1 cellular context compared by ENCODE assay signal in genomic region chr1:28161770-28162550, GRCh38.
TF ChIP-seq lines count a peak whose summit lies in the region.

No MANE protein-coding gene starts in this region.

TF ChIP-seq in H1, 55 proteins besides CTCF, POLR2A, EP300 and RAD21:
- no peak for TF ChIP-seq NANOG (IDR thresholded peaks at IDR 0.05; ENCODE audit: insufficient read depth, low read depth, low read length, poor library complexity, severe bottlenecking)
- no peak for TF ChIP-seq SIX5 (IDR thresholded peaks at IDR 0.05; ENCODE audit: low read depth, low read length)
- TF ChIP-seq TAF7 (optimal IDR thresholded peaks at IDR 0.05; ENCODE audit: borderline replicate concordance, low read depth, low read length): no peak
- no peak for TF ChIP-seq MAX (IDR thresholded peaks at IDR 0.05)
- TF ChIP-seq KDM4A (IDR thresholded peaks at IDR 0.05; ENCODE audit: low read depth, low read length, severe bottlenecking): no peak
- TF ChIP-seq GABPA (IDR thresholded peaks at IDR 0.05; ENCODE audit: borderline replicate concordance, insufficient read depth, low read length): no peak
- TF ChIP-seq CHD2 (IDR thresholded peaks at IDR 0.05; ENCODE audit: low read length): no peak
- TF ChIP-seq PHF8 (conservative IDR thresholded peaks at IDR 0.05; ENCODE audit: low read depth, low read length): no peak
